ENCODE assay signal across 3 cellular contexts in genomic region chr16:57261806-57262205, GRCh38.
A peak's percentile ranks its signal among the peaks of the same experiment; 100 is the strongest.
TF ChIP-seq lines count a peak whose summit lies in the region.

No MANE protein-coding gene starts in this region.

TF ChIP-seq in SK-N-SH, 30 proteins besides CTCF, POLR2A, EP300 and RAD21:
- TF ChIP-seq USF2 (IDR thresholded peaks at IDR 0.05; ENCODE audit: borderline replicate concordance, low read depth, low read length) (no peak), YY1 (IDR thresholded peaks at IDR 0.05; ENCODE audit: low read depth) (no peak), TCF12 (IDR thresholded peaks at IDR 0.05) (no peak), NRF1 (IDR thresholded peaks at IDR 0.05; ENCODE audit: low read depth, low read length) (no peak), IRF3 (IDR thresholded peaks at IDR 0.05; ENCODE audit: low read depth, low read length) (no peak), MEF2A (IDR thresholded peaks at IDR 0.05; ENCODE audit: borderline replicate concordance, low read depth) (no peak), PBX3 (IDR thresholded peaks at IDR 0.05) (no peak), RXRA (IDR thresholded peaks at IDR 0.05; ENCODE audit: borderline replicate concordance, low read depth) (no peak)

TF ChIP-seq in SK-N-SH treated with all-trans-retinoic acid at 6 μM for 48 hours, 23 proteins besides CTCF, POLR2A, EP300 and RAD21 (continues in another document):
- TF ChIP-seq TSHZ2 (CRISPR knock-in tag; IDR thresholded peaks at IDR 0.05) (no peak), OSR1 (CRISPR knock-in tag; IDR thresholded peaks at IDR 0.05) (no peak), ISL1 (CRISPR knock-in tag; IDR thresholded peaks at IDR 0.05) (no peak), CSRNP3 (CRISPR knock-in tag; IDR thresholded peaks at IDR 0.05) (no peak), ZFP30 (CRISPR knock-in tag; IDR thresholded peaks at IDR 0.05) (no peak), BACH2 (CRISPR knock-in tag; IDR thresholded peaks at IDR 0.05; ENCODE audit: borderline replicate concordance) (no peak), GLIS3 (CRISPR knock-in tag; IDR thresholded peaks at IDR 0.05) (no peak), PPARA (CRISPR knock-in tag; IDR thresholded peaks at IDR 0.05; ENCODE audit: borderline replicate concordance) (no peak), RARB (CRISPR knock-in tag; IDR thresholded peaks at IDR 0.05) (no peak), ZC3H10 (CRISPR knock-in tag; IDR thresholded peaks at IDR 0.05) (no peak), ZFP3 (CRISPR knock-in tag; IDR thresholded peaks at IDR 0.05) (no peak), POU6F1 (CRISPR knock-in tag; IDR thresholded peaks at IDR 0.05; ENCODE audit: borderline replicate concordance, low read depth) (no peak), ESRRG (CRISPR knock-in tag; IDR thresholded peaks at IDR 0.05) (no peak), CREB5 (CRISPR knock-in tag; IDR thresholded peaks at IDR 0.05; ENCODE audit: low read depth) (no peak), ZNF70 (CRISPR knock-in tag; IDR thresholded peaks at IDR 0.05) (no peak), SNAI2 (CRISPR knock-in tag; IDR thresholded peaks at IDR 0.05) (no peak), CSDC2 (CRISPR knock-in tag; IDR thresholded peaks at IDR 0.05) (no peak), TOX (CRISPR knock-in tag; IDR thresholded peaks at IDR 0.05; ENCODE audit: borderline replicate concordance) (no peak), ZNF8 (CRISPR knock-in tag; IDR thresholded peaks at IDR 0.05) (no peak)

TF ChIP-seq in K562, 482 proteins besides CTCF, POLR2A, EP300 and RAD21:
- TF ChIP-seq CBFA2T3 (IDR thresholded peaks at IDR 0.05) (0 out of 2 replicates have a peak, but pooled peaks have one; percentile 19), TEAD4 (IDR thresholded peaks at IDR 0.05; ENCODE audit: low read length) (no peak), TEAD4 (CRISPR knock-in tag; IDR thresholded peaks at IDR 0.05; ENCODE audit: borderline replicate concordance) (no peak)
TF ChIP-seq in K562: peak in this region for 1.
